ENCODE assay signal across 8 cellular contexts in genomic region chr12:29148958-29149690, GRCh38. TPM values are rescaled to one million over a fixed set of nuclear protein-coding genes. Genes with fewer than 3 reads are reported as not detected.
DNase-seq lines count a peak whose midpoint lies in the region; ATAC-seq, FAIRE-seq and TF ChIP-seq lines count a peak whose summit lies in the region.

Gene FAR2, plus strand, starts transcription at chr12:29149278. Its CDS starts 121,172 bp downstream, at chr12:29270450.

- H3K36me3 Mint-ChIP-seq in CD4-positive, alpha-beta T cell (ENCODE audit: low read depth) = peaks cover 8% of the 10 kb centered on the region
- peaks cover 3% of the 10 kb centered on the region for H3K36me3 Mint-ChIP-seq in central memory CD8-positive, alpha-beta T cell (ENCODE audit: insufficient read depth)

- ATAC-seq in CD4-positive, alpha-beta T cell (ENCODE audit: poor library complexity) = peak; percentile 82
- ATAC-seq in GM19397 (IDR thresholded peaks at IDR 0.05; ENCODE audit: unreplicated experiment) = peak; percentile 59
- peak; percentile 75 for ATAC-seq in central memory CD8-positive, alpha-beta T cell (replicated peaks; ENCODE audit: extremely low read depth, poor library complexity, severe bottlenecking)

- H3K79me2 ChIP-seq in KMS-11 (ENCODE audit: insufficient read depth, low read depth) = no peaks in the 10 kb centered on the region

- TF ChIP-seq CTCF in CD4-positive, alpha-beta T cell (IDR thresholded peaks at IDR 0.05) = no peak
- TF ChIP-seq CTCF in KMS-11 (conservative IDR thresholded peaks at IDR 0.05; ENCODE audit: low read depth, low read length) (no peak), WI38 (IDR thresholded peaks at IDR 0.05; ENCODE audit: low read depth, low read length) (0 out of 2 replicates have a peak, but pooled peaks have one; percentile 3), kidney (IDR thresholded peaks at IDR 0.05; ENCODE audit: borderline replicate concordance, extremely low read depth, insufficient read depth) (no peak)

- peaks cover 11% of the 10 kb centered on the region for H3K27me3 Mint-ChIP-seq in CD4-positive, alpha-beta T cell
- no peaks in the 10 kb centered on the region for H3K27me3 Mint-ChIP-seq in central memory CD8-positive, alpha-beta T cell

- no peaks in the 10 kb centered on the region for H4K20me1 ChIP-seq in KMS-11 (ENCODE audit: insufficient read depth)

- DNase-seq in CD4-positive, alpha-beta T cell = peak in 8 of 10 experiments; percentile 24 to 57 (median 29)
- DNase-seq in central memory CD8-positive, alpha-beta T cell (ENCODE audit: low spot score in 2 of 2) = peak in 1 of 2 donors; percentile 25
- DNase-seq in kidney (peak; percentile 83), DMS153 (lab: John Stamatoyannopoulos, UW) (no peak)
- DNase-seq in stimulated activated CD4-positive, alpha-beta T cell treated with anti-CD3 and anti-CD28 coated beads, Interleukin-12 subunit alpha, Interleukin-12 subunit beta, amount 100 ng/mL, for 4 hours = peak; percentile 38

- CTCF ChIA-PET in CD4-positive, alpha-beta T cell (lab: Charles Lee) = no interaction called here

- peak within 1 kb of the TSS; percentile 92 for H3K4me3 Mint-ChIP-seq in CD4-positive, alpha-beta T cell
- peak within 1 kb of the TSS; percentile 93 for H3K4me3 Mint-ChIP-seq in central memory CD8-positive, alpha-beta T cell

- no peaks in the 10 kb centered on the region for H3K27me3 ChIP-seq in CD4-positive, alpha-beta T cell (ENCODE audit: control insufficient read depth, insufficient read depth, low read length)
- no peaks in the 10 kb centered on the region for H3K27me3 ChIP-seq in KMS-11 (ENCODE audit: insufficient read depth, low read depth)

- peak within 1 kb of the TSS; percentile 60 for H3K4me2 ChIP-seq in KMS-11

- peak within 1 kb of the TSS; percentile 69; the same call in 1 of the 2 replicates for H3K9ac ChIP-seq in KMS-11
- peak within 1 kb of the TSS; percentile 48 to 56 for H3K9ac ChIP-seq in kidney (ENCODE audit: low read length in 2 of 2)

- no peaks in the 10 kb centered on the region for H3K9me3 Mint-ChIP-seq in CD4-positive, alpha-beta T cell
- H3K9me3 Mint-ChIP-seq in central memory CD8-positive, alpha-beta T cell = no peaks in the 10 kb centered on the region

- intact Hi-C loops in CD4-positive, alpha-beta T cell (cut with DNase I, micrococcal nuclease) = loop anchor here in 1 of 2 experiments (10.0 kb wide), 1 partner anchor 1844 kb away; no protein-coding TSS in a partner anchor
- intact Hi-C loops in kidney (cut with DNase I) = no loop called here

- H3K4me1 Mint-ChIP-seq in CD4-positive, alpha-beta T cell (ENCODE audit: low read depth) = peaks cover 32% of the 10 kb centered on the region
- peaks cover 34% of the 10 kb centered on the region for H3K4me1 Mint-ChIP-seq in central memory CD8-positive, alpha-beta T cell

- H3K4me3 ChIP-seq in KMS-11 (IDR thresholded peaks at IDR 0.05; ENCODE audit: insufficient read depth, low read depth, low read length) (peak within 1 kb of the TSS; percentile 32), WI38 (ENCODE audit: low read depth, low read length) (peak within 1 kb of the TSS; percentile 79), kidney (ENCODE audit: low read length in 2 of 2) (peak within 1 kb of the TSS; percentile 59 to 68)

- H3K9me3 ChIP-seq in CD4-positive, alpha-beta T cell (ENCODE audit: control insufficient read depth, low read length) = no peaks in the 10 kb centered on the region
- H3K9me3 ChIP-seq in kidney (ENCODE audit: control insufficient read depth in 1 of 2, low read length in 2 of 2) = no peaks in the 10 kb centered on the region

- POLR2A ChIA-PET in CD4-positive, alpha-beta T cell (lab: Charles Lee) = interaction anchor here (0.6 to 1.7 kb wide), 2 partner anchors 45 to 1479 kb away, joined by 3 to 7 read pairs; no protein-coding TSS in a partner anchor

- no peak within 1 kb of the TSS for H3K27ac ChIP-seq in CD4-positive, alpha-beta T cell (ENCODE audit: low read depth, low read length)
- no peak within 1 kb of the TSS for H3K27ac ChIP-seq in KMS-11
- H3K27ac ChIP-seq in kidney (ENCODE audit: low read depth in 2 of 2, low read length in 2 of 2) = peak within 1 kb of the TSS; percentile 23 to 51

- H3K36me3 ChIP-seq in KMS-11 (ENCODE audit: insufficient read depth) (no peaks in the 10 kb centered on the region), kidney (ENCODE audit: control insufficient read depth in 1 of 2, insufficient read depth in 2 of 2, low read length in 2 of 2) (no peaks in the 10 kb centered on the region)

- H2AFZ ChIP-seq in KMS-11 (ENCODE audit: low read depth) = peak within 1 kb of the TSS; percentile 85

- FAIRE-seq in kidney (lab: Jason Lieb, UNC) = no peak

- no peaks in the 10 kb centered on the region for H3K4me1 ChIP-seq in KMS-11 (ENCODE audit: low read depth, poor library complexity, severe bottlenecking)
- H3K4me1 ChIP-seq in kidney (ENCODE audit: control insufficient read depth in 1 of 2, insufficient read depth in 1 of 2, low read depth in 1 of 2, low read length in 2 of 2) = peaks cover 0 to 2% of the 10 kb centered on the region in 2 donors

- H3K27ac Mint-ChIP-seq in CD4-positive, alpha-beta T cell = peak within 1 kb of the TSS; percentile 66
- peak within 1 kb of the TSS; percentile 97 for H3K27ac Mint-ChIP-seq in central memory CD8-positive, alpha-beta T cell (ENCODE audit: low read depth)

RNA-seq across cellular contexts. Expression of gene FAR2, which starts in this region (rescaled TPM):
- 1 to 10 TPM in 1 of 2 experiments, under 1 TPM in 1; 0.53 to 1.6 TPM for total RNA-seq in CD4-positive, alpha-beta T cell
- total RNA-seq in kidney = 11.5 TPM
- 3.1 TPM for polyA plus RNA-seq in kidney (ENCODE audit: insufficient read depth, low read depth, low replicate concordance)

Comparison
In these comparisons a context has a peak if more than half of its experiments do, and no peak if none do; other contexts are left out.
1. H3K27ac ChIP-seq: peak in kidney (2 of 2); none in CD4-positive, alpha-beta T cell (single experiment) and KMS-11 (single experiment).
2. Peak in every context shown above with its lines, with median percentiles within 50 percentile points of each other: ATAC-seq and H3K4me3 ChIP-seq.